In the genomic region with DNA sequence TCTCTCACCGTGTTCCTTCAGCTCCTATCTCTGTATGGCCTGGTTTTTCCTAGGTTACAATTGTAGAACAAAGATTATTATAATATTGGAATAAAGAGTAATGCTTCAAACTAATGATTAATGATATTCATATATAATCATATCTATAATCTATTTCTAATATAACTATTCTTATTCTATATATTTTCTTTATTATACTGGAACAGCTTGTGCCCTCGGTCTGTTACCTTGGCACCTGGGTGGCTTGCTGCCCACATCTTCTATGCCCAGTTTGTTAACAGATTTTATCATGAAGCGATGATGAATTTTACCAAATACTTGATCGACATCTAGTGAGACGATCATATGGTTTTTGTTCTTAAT, we compare ENCODE assay signal across 15 cellular contexts.
DNase-seq lines count a peak whose midpoint lies in the region; ATAC-seq and TF ChIP-seq lines count a peak whose summit lies in the region.
"Had no signal": no experiment of that assay in that cellular context is flagged by ENCODE, and none has a peak within 500 bp of the region (broad histone marks: within the 10 kb centered on the region; RNA-seq: fewer than 3 reads in every experiment).

No MANE protein-coding gene starts in this region.

- H2AFZ ChIP-seq in smooth muscle cell (ENCODE audit: low read depth) (no peak overlapping the region), neuronal stem cell (ENCODE audit: low read length) (no peak overlapping the region)
- H2AFZ ChIP-seq: GM23248 had no signal

- H3K4ac ChIP-seq in neuronal stem cell (ENCODE audit: low read length) = no peak overlapping the region

- no peak overlapping the region for H2BK5ac ChIP-seq in neuronal stem cell (ENCODE audit: low read length)

- no peak overlapping the region for H2BK12ac ChIP-seq in neuronal stem cell (ENCODE audit: low read length)

- H3K4me3 ChIP-seq in coronary artery (no peak overlapping the region), smooth muscle cell (no peak overlapping the region), neuronal stem cell (ENCODE audit: low read length in 2 of 2) (no peak overlapping the region)
- H3K4me3 ChIP-seq: A549, GM23248, K562, Peyer's patch had no signal

- 66% methylated on average over 5 of the region's 5 CpGs for WGBS in smooth muscle cell (ENCODE audit: low lambda C conversion rate)
- no CpG with 5 or more reads among the region's 5 CpGs for WGBS in neuronal stem cell (ENCODE audit: extremely low coverage in 2 of 2, insufficient read length in 2 of 2, insufficient replicate concordance in 1 of 2), 2 donors

- 0 out of 2 replicates have a peak, but pooled peaks have one; percentile 2 for TF ChIP-seq CTCF in RWPE1 (conservative IDR thresholded peaks at IDR 0.05; ENCODE audit: low read depth)
- TF ChIP-seq CTCF in coronary artery (IDR thresholded peaks at IDR 0.05) = peak; percentile 20
- no peak for TF ChIP-seq CTCF in smooth muscle cell (IDR thresholded peaks at IDR 0.05; ENCODE audit: borderline replicate concordance, insufficient read depth, poor library complexity, severe bottlenecking)

- H3K79me2 ChIP-seq in smooth muscle cell (ENCODE audit: low read depth) = no peaks in the 10 kb centered on the region

- H3K9me3 ChIP-seq in smooth muscle cell (replicated peaks; ENCODE audit: low read depth) (no peaks in the 10 kb centered on the region), neuronal stem cell (replicated peaks in 1 of 2; ENCODE audit: control insufficient read depth in 2 of 2, insufficient read depth in 1 of 2, low read depth in 1 of 2, low read length in 2 of 2) (no peaks in the 10 kb centered on the region)
- H3K9me3 ChIP-seq: A549, Peyer's patch had no signal

- no peaks in the 10 kb centered on the region for H3K27me3 Mint-ChIP-seq in stimulated activated memory B cell treated with anti-CD40 and anti-IgM and Interleukin-4, amounts not matched to agents 10 μg/mL and 1 μg/mL and 100 μg/mL, for 72 hours
- H3K27me3 Mint-ChIP-seq: CD8-positive, alpha-beta memory T cell; T-cell had no signal

- H3K36me3 ChIP-seq in smooth muscle cell (ENCODE audit: low read depth) (no peaks in the 10 kb centered on the region), neuronal stem cell (replicated peaks in 1 of 2; ENCODE audit: control insufficient read depth in 2 of 2, insufficient read depth in 2 of 2, low read length in 2 of 2) (no peaks in the 10 kb centered on the region)
- H3K36me3 ChIP-seq: Peyer's patch had no signal

- ATAC-seq in stimulated activated memory B cell treated with anti-CD40 and anti-IgM and Interleukin-4, amounts not matched to agents 10 μg/mL and 1 μg/mL and 100 μg/mL, for 72 hours = no peak
- ATAC-seq: K562, T-cell had no signal

- no peak overlapping the region for H3K18ac ChIP-seq in neuronal stem cell (ENCODE audit: low read length)

- H3K27me3 ChIP-seq in smooth muscle cell (ENCODE audit: low read depth) (no peaks in the 10 kb centered on the region), neuronal stem cell (ENCODE audit: control insufficient read depth in 3 of 3, insufficient read depth in 3 of 3, low read depth in 1 of 3, low read length in 3 of 3) (no peaks in the 10 kb centered on the region)
- H3K27me3 ChIP-seq: Peyer's patch had no signal

- no peak overlapping the region for H3K27ac Mint-ChIP-seq in stimulated activated memory B cell treated with anti-CD40 and anti-IgM and Interleukin-4, amounts not matched to agents 10 μg/mL and 1 μg/mL and 100 μg/mL, for 72 hours
- H3K27ac Mint-ChIP-seq: CD8-positive, alpha-beta memory T cell; T-cell had no signal

- CTCF ChIA-PET in RWPE1 (lab: Yijun Ruan, JAX) = interaction anchor here (0.5 to 0.8 kb wide), 8 partner anchors 15 to 1224 kb away, joined by 3 to 5 read pairs (median 4); no protein-coding TSS in a partner anchor

- no peaks in the 10 kb centered on the region for H3K79me1 ChIP-seq in neuronal stem cell (ENCODE audit: low read depth, low read length)

- no peak overlapping the region for H3K4me3 Mint-ChIP-seq in stimulated activated memory B cell treated with anti-CD40 and anti-IgM and Interleukin-4, amounts not matched to agents 10 μg/mL and 1 μg/mL and 100 μg/mL, for 72 hours
- H3K4me3 Mint-ChIP-seq: CD8-positive, alpha-beta memory T cell; T-cell had no signal

- no peak overlapping the region for H3K14ac ChIP-seq in neuronal stem cell (ENCODE audit: low read length)

- H3K4me2 ChIP-seq in smooth muscle cell = peak overlapping the region; percentile 83
- H3K4me2 ChIP-seq in neuronal stem cell (ENCODE audit: insufficient read depth, low read length, poor library complexity, severe bottlenecking) = no peak overlapping the region
- H3K4me2 ChIP-seq: A549 had no signal

- H2BK120ac ChIP-seq in neuronal stem cell (ENCODE audit: low read depth, low read length) = no peak overlapping the region

- H3K4me1 ChIP-seq in smooth muscle cell (ENCODE audit: low read depth) (no peaks in the 10 kb centered on the region), neuronal stem cell (ENCODE audit: control insufficient read depth in 2 of 2, insufficient read depth in 1 of 2, low read depth in 1 of 2, low read length in 2 of 2) (peaks cover 0 to 3% of the 10 kb centered on the region in 2 donors)
- H3K4me1 ChIP-seq: A549, Peyer's patch had no signal

- no peaks in the 10 kb centered on the region for H3K4me1 Mint-ChIP-seq in stimulated activated memory B cell treated with anti-CD40 and anti-IgM and Interleukin-4, amounts not matched to agents 10 μg/mL and 1 μg/mL and 100 μg/mL, for 72 hours
- H3K4me1 Mint-ChIP-seq: CD8-positive, alpha-beta memory T cell; T-cell had no signal

- no peak overlapping the region for H4K91ac ChIP-seq in neuronal stem cell (ENCODE audit: low read depth, low read length, poor library complexity)

- H4K20me1 ChIP-seq in smooth muscle cell (ENCODE audit: low read depth) = no peaks in the 10 kb centered on the region

- no peak overlapping the region for H2BK15ac ChIP-seq in neuronal stem cell (ENCODE audit: low read length)

- H3K23ac ChIP-seq in neuronal stem cell (ENCODE audit: low read depth, low read length, poor library complexity) = no peak overlapping the region

- H2AK5ac ChIP-seq in neuronal stem cell (ENCODE audit: low read depth, low read length) = no peak overlapping the region

- no peak overlapping the region for H3K27ac ChIP-seq in RWPE1
- no peak overlapping the region for H3K27ac ChIP-seq in coronary artery
- no peak overlapping the region for H3K27ac ChIP-seq in smooth muscle cell (ENCODE audit: low read depth)
- no peak overlapping the region for H3K27ac ChIP-seq in neuronal stem cell (replicated peaks; ENCODE audit: low read length)
- H3K27ac ChIP-seq: A549, GM23248, Peyer's patch had no signal

- H3K9ac ChIP-seq in smooth muscle cell (ENCODE audit: low read depth) (no peak overlapping the region), neuronal stem cell (ENCODE audit: low read depth, low read length, poor library complexity) (no peak overlapping the region)
- H3K9ac ChIP-seq: GM23248 had no signal

- no peaks in the 10 kb centered on the region for H3F3A ChIP-seq in smooth muscle cell (ENCODE audit: low read depth)

- POLR2A ChIA-PET in RWPE1 (lab: Yijun Ruan, JAX; ENCODE audit: low non-redundant PET) = no interaction called here

- no peaks in the 10 kb centered on the region for H3K36me3 Mint-ChIP-seq in stimulated activated memory B cell treated with anti-CD40 and anti-IgM and Interleukin-4, amounts not matched to agents 10 μg/mL and 1 μg/mL and 100 μg/mL, for 72 hours
- H3K36me3 Mint-ChIP-seq: CD8-positive, alpha-beta memory T cell; T-cell had no signal

- H3K9me3 Mint-ChIP-seq in stimulated activated memory B cell treated with anti-CD40 and anti-IgM and Interleukin-4, amounts not matched to agents 10 μg/mL and 1 μg/mL and 100 μg/mL, for 72 hours = peaks cover 3% of the 10 kb centered on the region

- DNase-seq in SHP77 treated with DMSO at 0.1 percent for 48 hours (lab: John Stamatoyannopoulos, UW) = peak; percentile 11
- DNase-seq in SHP77 (lab: John Stamatoyannopoulos, UW) = no peak
- no peak for DNase-seq in RWPE1 (ENCODE audit: low spot score)
- no peak for DNase-seq in coronary artery (ENCODE audit: low spot score)
- DNase-seq in smooth muscle cell (lab: John Stamatoyannopoulos, UW; ENCODE audit: unreplicated experiment) = no peak
- no peak for DNase-seq in neuronal stem cell (ENCODE audit: low spot score)
- no peak for DNase-seq in ureter (ENCODE audit: low spot score)
- DNase-seq: CD8-positive, alpha-beta memory T cell; NCI-H1105; T-cell had no signal

- no peak overlapping the region for H4K8ac ChIP-seq in neuronal stem cell (ENCODE audit: low read depth, low read length)
